ENCODE assay signal across 8 cellular contexts in genomic region chr1:205630651-205631009, GRCh38. TPM values are rescaled to one million over a fixed set of nuclear protein-coding genes. Genes with fewer than 3 reads are reported as not detected.
DNase-seq lines count a peak whose midpoint lies in the region; ATAC-seq, FAIRE-seq and TF ChIP-seq lines count a peak whose summit lies in the region.

No MANE protein-coding gene starts in this region.

- WGBS in right cardiac atrium = 15% methylated on average over 3 of the region's 3 CpGs
- WGBS in small intestine, 3 donors = 0 to 5% (median 1%) methylated on average over 3 of the region's 3 CpGs

- H3K27me3 Mint-ChIP-seq in activated B cell treated with CpG ODN at 0.5 μM for 24 hours = no peaks in the 10 kb centered on the region

- CTCF ChIA-PET in activated B cell treated with CpG ODN at 0.5 μM for 24 hours (lab: Charles Lee) = interaction anchor here (1.0 to 3.7 kb wide), 4 partner anchors 26 to 80 kb away, joined by 3 to 54 read pairs (median 22); no protein-coding TSS in a partner anchor

- no peak for FAIRE-seq in small intestine (lab: Jason Lieb, UNC)

- H3K4me3 ChIP-seq in H7 (ENCODE audit: insufficient read depth, low read depth, low read length) (peak overlapping the region; percentile 81), right cardiac atrium (ENCODE audit: low read length) (peak overlapping the region; percentile 100), small intestine (ENCODE audit: low read depth in 1 of 2, low read length in 2 of 2) (peak overlapping the region; percentile 93 to 99)

- no peaks in the 10 kb centered on the region for H3K9me3 Mint-ChIP-seq in activated B cell treated with CpG ODN at 0.5 μM for 24 hours

- TF ChIP-seq CTCF in activated B cell treated with CpG ODN at 0.5 μM for 24 hours (IDR thresholded peaks at IDR 0.05) = no peak

- peak overlapping the region; percentile 96 for H3K27ac Mint-ChIP-seq in activated B cell treated with CpG ODN at 0.5 μM for 24 hours

- intact Hi-C loops in activated B cell treated with CpG ODN at 0.5 μM for 24 hours (cut with micrococcal nuclease) (loop anchor here (1.0 kb wide), 2 partner anchors 145 to 342 kb away; partner anchors contain the start of gene RAB29), right cardiac atrium (cut with DNase I) (loop anchor here in 3 of 4 donors (5.0 to 10.0 kb wide), 3 partner anchors 33 to 96 kb away; no protein-coding TSS in a partner anchor)

- no peaks in the 10 kb centered on the region for H3K9me3 ChIP-seq in right cardiac atrium (ENCODE audit: control insufficient read depth, low read length)
- H3K9me3 ChIP-seq in small intestine (ENCODE audit: control insufficient read depth, low read depth) = no peaks in the 10 kb centered on the region

- no peaks in the 10 kb centered on the region for H3K36me3 ChIP-seq in H7 (replicated peaks; ENCODE audit: control insufficient read depth, insufficient read depth, low read length)
- peaks cover 0 to 2% of the 10 kb centered on the region in 2 donors for H3K36me3 ChIP-seq in small intestine (ENCODE audit: control insufficient read depth in 2 of 2, insufficient read depth in 2 of 2, low read length in 2 of 2)

- peaks cover 58% of the 10 kb centered on the region for H3K4me1 Mint-ChIP-seq in activated B cell treated with CpG ODN at 0.5 μM for 24 hours

- no peaks in the 10 kb centered on the region for H3K4me1 ChIP-seq in right cardiac atrium (ENCODE audit: control insufficient read depth, insufficient read depth, low read length)
- peaks cover 0 to 2% of the 10 kb centered on the region in 2 donors for H3K4me1 ChIP-seq in small intestine (ENCODE audit: control insufficient read depth in 2 of 2, insufficient read depth in 1 of 2, low read depth in 1 of 2, low read length in 1 of 2)

- H3K27me3 ChIP-seq in H7 (ENCODE audit: control insufficient read depth, insufficient read depth, low read length) (no peaks in the 10 kb centered on the region), right cardiac atrium (ENCODE audit: control insufficient read depth, insufficient read depth) (no peaks in the 10 kb centered on the region), small intestine (ENCODE audit: control insufficient read depth in 2 of 2, insufficient read depth in 2 of 2, low read length in 2 of 2) (no peaks in the 10 kb centered on the region)

- POLR2A ChIA-PET in activated B cell treated with CpG ODN at 0.5 μM for 24 hours (lab: Charles Lee) = interaction anchor here (0.5 to 3.7 kb wide), 15 partner anchors 8 to 1876 kb away, joined by 3 to 119 read pairs (median 5); partner anchors contain the start of gene RAB29

- no peak for DNase-seq in H7
- DNase-seq in activated B cell treated with CpG ODN at 0.5 μM for 24 hours = no peak
- DNase-seq in right cardiac atrium = no peak
- no peak for DNase-seq in small intestine
- no peak for DNase-seq in DMS79 (lab: John Stamatoyannopoulos, UW)
- DNase-seq in DMS 273 (lab: John Stamatoyannopoulos, UW; ENCODE audit: unreplicated experiment) = no peak
- DNase-seq in NCI-H345 (lab: John Stamatoyannopoulos, UW) = no peak

- peak overlapping the region; percentile 96 for H3K4me3 Mint-ChIP-seq in activated B cell treated with CpG ODN at 0.5 μM for 24 hours

- H3K27ac ChIP-seq in right cardiac atrium (ENCODE audit: low read length) (peak overlapping the region; percentile 100), small intestine (ENCODE audit: low read depth in 1 of 2, low read length in 1 of 2) (peak overlapping the region; percentile 99 to 100)

- ATAC-seq in activated B cell treated with CpG ODN at 0.5 μM for 24 hours (ENCODE audit: low read depth) (no peak), right cardiac atrium (no peak), GM21619 (IDR thresholded peaks at IDR 0.05; ENCODE audit: unreplicated experiment) (no peak)

- H3K36me3 Mint-ChIP-seq in activated B cell treated with CpG ODN at 0.5 μM for 24 hours (ENCODE audit: low read depth) = peaks cover 33% of the 10 kb centered on the region

RNA-seq across cellular contexts. Expression of gene ELK4, which starts 1.2 kb away (rescaled TPM):
- total RNA-seq in H7 (2014; rRNA removed; shearing (Covaris generic)) = 13.0 and 20.1 TPM in 2 replicates
- 130 and 141 TPM in 2 replicates for total RNA-seq in activated B cell treated with CpG ODN at 0.5 μM for 24 hours
- total RNA-seq in right cardiac atrium = 10 to 100 TPM; 39.7 to 45.0 (median 43.2) TPM
- polyA plus RNA-seq in right cardiac atrium = 6.3 TPM
- 1 to 10 TPM; 2.7 to 6.0 (median 3.0) TPM for polyA plus RNA-seq in small intestine

RNA-seq across cellular contexts. Expression of gene SLC45A3, which starts 49.7 kb away (rescaled TPM):
- total RNA-seq in H7 (2014; rRNA removed; shearing (Covaris generic)) = 19.2 and 20.7 TPM in 2 replicates
- total RNA-seq in activated B cell treated with CpG ODN at 0.5 μM for 24 hours (6.9 and 7.4 TPM in 2 replicates), right cardiac atrium (1 to 10 TPM; 1.5 to 3.6 (median 2.6) TPM)
- polyA plus RNA-seq in right cardiac atrium (1.5 TPM), small intestine (1 to 10 TPM; 1.1 to 8.5 (median 1.3) TPM)
